Comparison of ENCODE assay signal across 25 cellular contexts in genomic region chr4:150586162-150586561, GRCh38. TPM values are rescaled to one million over a fixed set of nuclear protein-coding genes. Genes with fewer than 3 reads are reported as not detected.
DNase-seq lines count a peak whose midpoint lies in the region; ATAC-seq and TF ChIP-seq lines count a peak whose summit lies in the region.
"Had no signal": no experiment of that assay in that cellular context is flagged by ENCODE, and none has a peak within 500 bp of the region (broad histone marks: within the 10 kb centered on the region; RNA-seq: fewer than 3 reads in every experiment).

No MANE protein-coding gene starts in this region.

- intact Hi-C loops in transverse colon (cut with DNase I; ENCODE audit: low total_unique reads): no loop called here

- peaks cover 49% of the 10 kb centered on the region for H3K27me3 ChIP-seq in HUES64 (ENCODE audit: insufficient read depth, low read length)
- no peaks in the 10 kb centered on the region for H3K27me3 ChIP-seq in transverse colon
- no peaks in the 10 kb centered on the region for H3K27me3 ChIP-seq in Peyer's patch
- H3K27me3 ChIP-seq: esophagus squamous epithelium, upper lobe of right lung had no signal

- TF ChIP-seq POLR2A in transverse colon (IDR thresholded peaks at IDR 0.05) (no peak), Peyer's patch (IDR thresholded peaks at IDR 0.05) (no peak)

- H3K4me1 ChIP-seq in HUES64 (ENCODE audit: insufficient read depth, low read length): peaks cover 38% of the 10 kb centered on the region
- peaks cover 0 to 4% (median 0%) of the 10 kb centered on the region in 4 donors for H3K4me1 ChIP-seq in transverse colon
- no peaks in the 10 kb centered on the region for H3K4me1 ChIP-seq in Peyer's patch
- H3K4me1 ChIP-seq: esophagus squamous epithelium, upper lobe of right lung had no signal

- no peak for TF ChIP-seq EP300 in transverse colon (IDR thresholded peaks at IDR 0.05; ENCODE audit: low read depth)

- in situ Hi-C loops in transverse colon (cut with MboI; ENCODE audit: low pct_ligation_motif_present in 1 of 4, low pct_unique_long_range_greater_than_20kb in 1 of 4, low sequenced_read_pairs in 3 of 4): loop anchor here in 2 of 4 donors (10.0 to 25.0 kb wide), 2 partner anchors 274 to 281 kb away; no protein-coding TSS in a partner anchor

- H3K9ac ChIP-seq in HUES64 (ENCODE audit: low read depth, low read length): no peak overlapping the region

- no peak for TF ChIP-seq CTCF in transverse colon (IDR thresholded peaks at IDR 0.05)
- no peak for TF ChIP-seq CTCF in Peyer's patch (IDR thresholded peaks at IDR 0.05)

- POLR2A ChIA-PET in naive thymus-derived CD8-positive, alpha-beta T cell (lab: Charles Lee): no interaction called here

- H3K27me3 Mint-ChIP-seq in central memory CD8-positive, alpha-beta T cell: no peaks in the 10 kb centered on the region
- H3K27me3 Mint-ChIP-seq in naive thymus-derived CD8-positive, alpha-beta T cell: no peaks in the 10 kb centered on the region
- H3K27me3 Mint-ChIP-seq: CD4-positive, CD25-positive, alpha-beta regulatory T cell had no signal

- no peak for ATAC-seq in central memory CD8-positive, alpha-beta T cell (replicated peaks; ENCODE audit: extremely low read depth, poor library complexity, severe bottlenecking)
- ATAC-seq in naive thymus-derived CD8-positive, alpha-beta T cell: no peak
- no peak for ATAC-seq in GM21576 (IDR thresholded peaks at IDR 0.05; ENCODE audit: unreplicated experiment)
- ATAC-seq: GM12878, left cardiac atrium, Panc1, upper lobe of right lung had no signal

- no peaks in the 10 kb centered on the region for H3K9me3 Mint-ChIP-seq in central memory CD8-positive, alpha-beta T cell
- peaks cover 0 to 9% (median 0%) of the 10 kb centered on the region in 9 donors for H3K9me3 Mint-ChIP-seq in naive thymus-derived CD8-positive, alpha-beta T cell
- H3K9me3 Mint-ChIP-seq: activated T-helper 1 cell treated with anti-CD3 and anti-CD28 coated beads, Interleukin-12 subunit alpha, Interleukin-12 subunit beta, Interleukin-2, Interleukin-4 antibody, amounts not matched to agents 30 ng/mL and 10 ng/mL and 1 ng/mL, durations not matched to agents 14 hours and 24 hours and 36 hours; CD4-positive, CD25-positive, alpha-beta regulatory T cell had no signal

- H3K9me3 ChIP-seq in HUES64 (ENCODE audit: insufficient read depth, low read depth, low read length): no peaks in the 10 kb centered on the region
- H3K9me3 ChIP-seq in transverse colon: no peaks in the 10 kb centered on the region
- no peaks in the 10 kb centered on the region for H3K9me3 ChIP-seq in Peyer's patch
- H3K9me3 ChIP-seq: upper lobe of right lung had no signal

- no peak for DNase-seq in central memory CD8-positive, alpha-beta T cell (ENCODE audit: low spot score in 2 of 2)
- DNase-seq in naive thymus-derived CD8-positive, alpha-beta T cell: no peak
- DNase-seq in transverse colon (no peak), Peyer's patch (no peak), NCI-H1092 (lab: John Stamatoyannopoulos, UW) (no peak)
- DNase-seq: activated CD4-positive, alpha-beta T cell treated with anti-CD3 and anti-CD28 coated beads, Interleukin-2, amount 50 U/mL, for 4 hours; activated CD4-positive, CD25-positive, alpha-beta regulatory T cell; activated naive CD4-positive, alpha-beta T cell treated with anti-CD3 and anti-CD28 coated beads, Interleukin-2, amount 50 U/mL, for 16 hours; CD4-positive, CD25-positive, alpha-beta regulatory T cell; cortex of kidney; esophagus squamous epithelium; left cardiac atrium; NCI-H1694; NCI-H2171 treated with DMSO at 0.1 percent for 48 hours; NCI-H510A treated with DMSO at 0.1 percent for 48 hours; nucleus accumbens; SHP77 treated with DMSO at 0.1 percent for 48 hours; substantia nigra; upper lobe of right lung had no signal

- H3K27ac ChIP-seq in HUES64 (ENCODE audit: low read depth, low read length) (no peak overlapping the region), transverse colon (peak overlapping the region; percentile 84 to 91 (median 88)), Peyer's patch (peak overlapping the region in 1 of 4 donors; percentile 86)
- H3K27ac ChIP-seq: cardiac muscle cell, esophagus squamous epithelium, upper lobe of right lung had no signal

- peaks cover 20% of the 10 kb centered on the region for H3K36me3 Mint-ChIP-seq in central memory CD8-positive, alpha-beta T cell (ENCODE audit: insufficient read depth)
- peaks cover 0 to 93% (median 67%) of the 10 kb centered on the region in 3 donors for H3K36me3 Mint-ChIP-seq in naive thymus-derived CD8-positive, alpha-beta T cell

- H3K27ac Mint-ChIP-seq in central memory CD8-positive, alpha-beta T cell (ENCODE audit: low read depth): peak overlapping the region; percentile 47
- H3K27ac Mint-ChIP-seq in naive thymus-derived CD8-positive, alpha-beta T cell: peak overlapping the region in 6 of 10 donors; percentile 28 to 80 (median 49)
- H3K27ac Mint-ChIP-seq: activated T-helper 1 cell treated with anti-CD3 and anti-CD28 coated beads, Interleukin-12 subunit alpha, Interleukin-12 subunit beta, Interleukin-2, Interleukin-4 antibody, amounts not matched to agents 30 ng/mL and 10 ng/mL and 1 ng/mL, durations not matched to agents 14 hours and 24 hours and 36 hours had no signal

- peak overlapping the region; percentile 67; the same call in 1 of the 2 replicates for H3K4me3 ChIP-seq in HUES64 (ENCODE audit: low read length)
- peak overlapping the region; percentile 17 to 52 (median 38) for H3K4me3 ChIP-seq in transverse colon
- H3K4me3 ChIP-seq in Peyer's patch: peak overlapping the region in 1 of 4 donors; percentile 46
- H3K4me3 ChIP-seq: cardiac muscle cell, esophagus squamous epithelium, GM12878, upper lobe of right lung had no signal

- H3K4me3 Mint-ChIP-seq in central memory CD8-positive, alpha-beta T cell: no peak overlapping the region
- H3K4me3 Mint-ChIP-seq in naive thymus-derived CD8-positive, alpha-beta T cell: no peak overlapping the region
- H3K4me3 Mint-ChIP-seq: activated T-helper 1 cell treated with anti-CD3 and anti-CD28 coated beads, Interleukin-12 subunit alpha, Interleukin-12 subunit beta, Interleukin-2, Interleukin-4 antibody, amounts not matched to agents 30 ng/mL and 10 ng/mL and 1 ng/mL, durations not matched to agents 14 hours and 24 hours and 36 hours; CD4-positive, CD25-positive, alpha-beta regulatory T cell had no signal

- H3K4me1 Mint-ChIP-seq in central memory CD8-positive, alpha-beta T cell: no peaks in the 10 kb centered on the region
- peaks cover 0 to 2% (median 0%) of the 10 kb centered on the region in 4 donors for H3K4me1 Mint-ChIP-seq in naive thymus-derived CD8-positive, alpha-beta T cell

- 0 out of 2 replicates have a peak, but pooled peaks cover 7% of the 10 kb centered on the region for H3K36me3 ChIP-seq in HUES64 (ENCODE audit: insufficient read depth, low read length)
- H3K36me3 ChIP-seq in transverse colon: peaks cover 0 to 13% (median 2%) of the 10 kb centered on the region in 4 donors
- H3K36me3 ChIP-seq in Peyer's patch: peaks cover 0 to 22% (median 0%) of the 10 kb centered on the region in 3 donors
- H3K36me3 ChIP-seq: cardiac muscle cell had no signal

RNA-seq across cellular contexts. Expression of gene MAB21L2, which starts 4.2 kb away (rescaled TPM):
- 0.80 TPM for polyA plus RNA-seq in HUES64 (2013, experiment 1 of 2)
- polyA plus RNA-seq in HUES64 (2013, experiment 2 of 2): 1.7 TPM
- not detected for total RNA-seq in naive thymus-derived CD8-positive, alpha-beta T cell
- polyA plus RNA-seq in naive thymus-derived CD8-positive, alpha-beta T cell: under 1 TPM in 1 of 3 donors, not detected in 2; 0.07 TPM
- total RNA-seq in transverse colon (100 to 1,000 TPM in 1 of 4 donors, 10 to 100 TPM in 3; 63.0 to 106 (median 78.9) TPM), Peyer's patch (10 to 100 TPM in 3 of 4 donors, 1 to 10 TPM in 1; 3.9 to 55.3 (median 18.7) TPM)
- total RNA-seq: activated T-helper 1 cell treated with anti-CD3 and anti-CD28 coated beads, Interleukin-12 subunit alpha, Interleukin-12 subunit beta, Interleukin-2, Interleukin-4 antibody, amounts not matched to agents 30 ng/mL and 10 ng/mL and 1 ng/mL, durations not matched to agents 14 hours and 24 hours and 36 hours; CD4-positive, CD25-positive, alpha-beta regulatory T cell; GM12878; upper lobe of right lung had no signal

Comparison
In these comparisons a context has a peak if more than half of its experiments do, and no peak if none do; other contexts are left out.
1. RNA of gene MAB21L2, which starts 4.2 kb away (total RNA-seq): 63.0 to 106 TPM in transverse colon and 3.9 to 55.3 TPM in Peyer's patch; not detected in naive thymus-derived CD8-positive, alpha-beta T cell; every median in the first group is over 4 times any median in the second.